ENCODE assay signal across 8 cellular contexts in genomic region chr4:1683903-1684755, GRCh38. TPM values are rescaled to one million over a fixed set of nuclear protein-coding genes. Genes with fewer than 3 reads are reported as not detected.
A peak's percentile ranks its signal among the peaks of the same experiment; 100 is the strongest.
DNase-seq lines count a peak whose midpoint lies in the region; ATAC-seq and TF ChIP-seq lines count a peak whose summit lies in the region.

Gene FAM53A (minus strand): TSS chr4:1684313. CDS start chr4:1668741, 15,572 bp downstream.

- H3K4me1 ChIP-seq in right cardiac atrium (ENCODE audit: control insufficient read depth, insufficient read depth, low read length): no peaks in the 10 kb centered on the region
- H3K4me1 ChIP-seq in uterus: peaks cover 0 to 8% of the 10 kb centered on the region in 2 donors

- no peak for TF ChIP-seq CTCF in GM12875 (IDR thresholded peaks at IDR 0.05; ENCODE audit: borderline replicate concordance, insufficient read depth, low read depth, low read length)
- TF ChIP-seq CTCF in uterus (IDR thresholded peaks at IDR 0.05): peak in 1 of 4 experiments; percentile 1

- H3K27me3 ChIP-seq in right cardiac atrium (ENCODE audit: control insufficient read depth, insufficient read depth) (no peaks in the 10 kb centered on the region), uterus (no peaks in the 10 kb centered on the region)

- peaks cover 11% of the 10 kb centered on the region for H3K4me1 Mint-ChIP-seq in T-helper 2 cell treated with Interferon-gamma antibody and Interleukin-4, amounts not matched to agents 5 μg/mL and 100 μg/mL, for 36 hours (ENCODE audit: low read depth)

- H3K27me3 Mint-ChIP-seq in T-helper 2 cell treated with Interferon-gamma antibody and Interleukin-4, amounts not matched to agents 5 μg/mL and 100 μg/mL, for 36 hours (ENCODE audit: low read depth): no peaks in the 10 kb centered on the region

- ATAC-seq in HG02588 (IDR thresholded peaks at IDR 0.05; ENCODE audit: unreplicated experiment) (peak; percentile 81), right cardiac atrium (peak; percentile 94 to 96)

- WGBS in right cardiac atrium: 3% methylated on average over 135 of the region's 138 CpGs

- H3K9me3 ChIP-seq in right cardiac atrium (ENCODE audit: control insufficient read depth, low read length) (no peaks in the 10 kb centered on the region), uterus (no peaks in the 10 kb centered on the region)

- peak within 1 kb of the TSS; percentile 52 for H3K4me3 ChIP-seq in GM12875 (ENCODE audit: low read depth, low read length)
- peak within 1 kb of the TSS; percentile 30 for H3K4me3 ChIP-seq in right cardiac atrium (ENCODE audit: low read length)
- H3K4me3 ChIP-seq in uterus: peak within 1 kb of the TSS; percentile 63 to 91

- H3K36me3 ChIP-seq in uterus: no peaks in the 10 kb centered on the region

- H3K36me3 Mint-ChIP-seq in T-helper 2 cell treated with Interferon-gamma antibody and Interleukin-4, amounts not matched to agents 5 μg/mL and 100 μg/mL, for 36 hours (ENCODE audit: low read depth): no peaks in the 10 kb centered on the region

- H3K4me3 Mint-ChIP-seq in T-helper 2 cell treated with Interferon-gamma antibody and Interleukin-4, amounts not matched to agents 5 μg/mL and 100 μg/mL, for 36 hours: peak within 1 kb of the TSS; percentile 87

- TF ChIP-seq POLR2A in uterus (IDR thresholded peaks at IDR 0.05): peak; percentile 37 to 59

- DNase-seq in NCI-H1105 treated with DMSO at 0.1 percent for 48 hours (lab: John Stamatoyannopoulos, UW) (peak; percentile 51), anterior cingulate cortex (lab: John Stamatoyannopoulos, UW) (peak in 55 of 58 donors; percentile 22 to 89 (median 74)), right cardiac atrium (peak; percentile 91 to 98 (median 98)), putamen (ENCODE audit: low spot score) (peak; percentile 86), uterus (peak; percentile 88 to 94)
- peak; percentile 95 for DNase-seq in T-helper 2 cell treated with Interferon-gamma antibody and Interleukin-4, amounts not matched to agents 5 μg/mL and 100 μg/mL, for 36 hours (ENCODE audit: low spot score)

- intact Hi-C loops in right cardiac atrium (cut with DNase I): no loop called here
- intact Hi-C loops in uterus (cut with DNase I; ENCODE audit: low total_unique reads): no loop called here

- peak within 1 kb of the TSS; percentile 87 for H3K27ac Mint-ChIP-seq in T-helper 2 cell treated with Interferon-gamma antibody and Interleukin-4, amounts not matched to agents 5 μg/mL and 100 μg/mL, for 36 hours

- H3K9me3 Mint-ChIP-seq in T-helper 2 cell treated with Interferon-gamma antibody and Interleukin-4, amounts not matched to agents 5 μg/mL and 100 μg/mL, for 36 hours: no peaks in the 10 kb centered on the region

- H3K27ac ChIP-seq in right cardiac atrium (ENCODE audit: low read length) (peak within 1 kb of the TSS; percentile 22), uterus (peak within 1 kb of the TSS; percentile 82 to 84)

RNA-seq across cellular contexts. Expression of gene FAM53A, which starts in this region (rescaled TPM):
- total RNA-seq in right cardiac atrium (1 to 10 TPM; 1.1 to 1.6 (median 1.1) TPM), uterus (1 to 10 TPM in 2 of 4 donors, not detected in 2; 1.3 to 3.2 TPM)
- polyA plus RNA-seq in right cardiac atrium: 1.4 TPM

Comparison
In these comparisons a context has a peak if more than half of its experiments do, and no peak if none do; other contexts are left out.
1. Peak in every context shown above with its lines: DNase-seq, ATAC-seq, H3K4me3 ChIP-seq and H3K27ac ChIP-seq.